Comparison of ENCODE assay signal across 9 cellular contexts in genomic region chr6:167968091-167968490, GRCh38. TPM values are rescaled to one million over a fixed set of nuclear protein-coding genes. Genes with fewer than 3 reads are reported as not detected.
DNase-seq lines count a peak whose midpoint lies in the region; ATAC-seq, FAIRE-seq and TF ChIP-seq lines count a peak whose summit lies in the region.
"Had no signal": no experiment of that assay in that cellular context is flagged by ENCODE, and none has a peak within 500 bp of the region (broad histone marks: within the 10 kb centered on the region; RNA-seq: fewer than 3 reads in every experiment).

No MANE protein-coding gene starts in this region.

- peak; percentile 87 for FAIRE-seq in H1 (lab: Jason Lieb, UNC)

- no peaks in the 10 kb centered on the region for H3K9me3 Mint-ChIP-seq in activated CD8-positive, alpha-beta memory T cell treated with anti-CD3 and anti-CD28 coated beads, Interleukin-2, amount 10 ng/mL, durations not matched to agents 7 days and 5 days (ENCODE audit: low read depth)

- H3K27me3 ChIP-seq in NT2/D1 (ENCODE audit: insufficient read depth, insufficient read length) (no peaks in the 10 kb centered on the region), H1 (replicated peaks in 1 of 4; ENCODE audit: control insufficient read depth in 3 of 4, extremely low read depth in 1 of 4, insufficient read depth in 3 of 4, low read length in 3 of 4) (no peaks in the 10 kb centered on the region)

- no peak overlapping the region for H3K4me3 ChIP-seq in NT2/D1 (ENCODE audit: insufficient read length, low read depth)
- H3K4me3 ChIP-seq in H1 (ENCODE audit: extremely low read depth in 1 of 4, insufficient read depth in 2 of 4, low read depth in 3 of 4, low read length in 4 of 4) = no peak overlapping the region
- H3K4me3 ChIP-seq: coronary artery had no signal

- no peaks in the 10 kb centered on the region for H3K23me2 ChIP-seq in H1 (ENCODE audit: low read depth, low read length)

- no peak overlapping the region for H3K4me3 Mint-ChIP-seq in activated CD8-positive, alpha-beta memory T cell treated with anti-CD3 and anti-CD28 coated beads, Interleukin-2, amount 10 ng/mL, durations not matched to agents 7 days and 5 days

- peak; percentile 64 for DNase-seq in activated CD8-positive, alpha-beta memory T cell treated with anti-CD3 and anti-CD28 coated beads, Interleukin-2, amount 50 U/mL, for 48 hours
- no peak for DNase-seq in activated CD8-positive, alpha-beta memory T cell treated with anti-CD3 and anti-CD28 coated beads, Interleukin-2, amount 10 ng/mL, durations not matched to agents 7 days and 5 days
- peak; percentile 36 for DNase-seq in NT2/D1 (ENCODE audit: low read depth, low spot score)
- DNase-seq in H1 (ENCODE audit: low read depth in 1 of 2, low spot score in 2 of 2) = peak; percentile 29 to 85
- DNase-seq in stimulated activated CD4-positive, alpha-beta T cell treated with anti-CD3 and anti-CD28 coated beads, Interleukin-4, amount 100 ng/mL, for 1 hour = peak; percentile 22

- H4K91ac ChIP-seq in H1 (replicated peaks; ENCODE audit: insufficient read length, low read length) = no peak overlapping the region

- H3K14ac ChIP-seq in H1 (ENCODE audit: insufficient read length) = no peak overlapping the region

- no peak for ATAC-seq in activated CD8-positive, alpha-beta memory T cell treated with anti-CD3 and anti-CD28 coated beads, Interleukin-2, amount 10 ng/mL, durations not matched to agents 7 days and 5 days
- ATAC-seq in HG03039 (IDR thresholded peaks at IDR 0.05; ENCODE audit: unreplicated experiment) (no peak), HG03097 (IDR thresholded peaks at IDR 0.05; ENCODE audit: low FRiP score, unreplicated experiment) (no peak), HG02938 (IDR thresholded peaks at IDR 0.05; ENCODE audit: unreplicated experiment) (no peak)

- TF ChIP-seq POLR2A in H1 (IDR thresholded peaks at IDR 0.05; ENCODE audit: control extremely low read depth in 1 of 2, low read depth in 2 of 2, low read length in 2 of 2) = no peak

- H2BK12ac ChIP-seq in H1 (ENCODE audit: low read depth, low read length) = no peak overlapping the region

- H3K56ac ChIP-seq in H1 (replicated peaks; ENCODE audit: insufficient read length, low read depth, low read length) = no peak overlapping the region

- no peak overlapping the region for H2BK5ac ChIP-seq in H1 (ENCODE audit: low read depth, low read length)

- H3K9me3 ChIP-seq in NT2/D1 (ENCODE audit: insufficient read depth, low read length) = no peaks in the 10 kb centered on the region
- H3K9me3 ChIP-seq in H1 (ENCODE audit: insufficient read depth in 2 of 2, low read depth in 1 of 2, low read length in 1 of 2) = no peaks in the 10 kb centered on the region

- no peak overlapping the region for H3K23ac ChIP-seq in H1 (ENCODE audit: insufficient read length)

- H2BK120ac ChIP-seq in H1 (replicated peaks; ENCODE audit: low read depth, low read length) = no peak overlapping the region

- no peak overlapping the region for H3K18ac ChIP-seq in H1 (ENCODE audit: extremely low read depth, low read length)

- TF ChIP-seq EP300 in H1 (IDR thresholded peaks at IDR 0.05; ENCODE audit: borderline replicate concordance in 1 of 2, low read depth in 2 of 2, low read length in 2 of 2) = no peak

- H4K5ac ChIP-seq in H1 (ENCODE audit: insufficient read length, low read depth, low read length) = no peak overlapping the region

- no peak overlapping the region for H2AK5ac ChIP-seq in H1 (ENCODE audit: low read depth, low read length)

- 67% methylated on average over 6 of the region's 6 CpGs; no CpG with 5 or more reads in 1 of the 2 experiments for WGBS in H1 (ENCODE audit: extremely low coverage in 1 of 2, insufficient coverage in 1 of 2, insufficient read length in 1 of 2, insufficient replicate concordance in 2 of 2, low coverage in 1 of 2, low lambda C conversion rate in 2 of 2, missing lambda C conversion rate in 1 of 2), 2 experiments

- H3K27me3 Mint-ChIP-seq in activated CD8-positive, alpha-beta memory T cell treated with anti-CD3 and anti-CD28 coated beads, Interleukin-2, amount 10 ng/mL, durations not matched to agents 7 days and 5 days = no peaks in the 10 kb centered on the region

- CTCF ChIA-PET in activated CD8-positive, alpha-beta memory T cell treated with anti-CD3 and anti-CD28 coated beads, Interleukin-2, amount 10 ng/mL, durations not matched to agents 7 days and 5 days (lab: Charles Lee) = interaction anchor here (1.0 to 1.3 kb wide), 2 partner anchors 11 to 14 kb away, joined by 3 read pairs; no protein-coding TSS in a partner anchor
- CTCF ChIA-PET in H1 (lab: Charles Lee; ENCODE audit: partially characterized antibody) = interaction anchor here (0.6 to 3.0 kb wide), 32 partner anchors 8 to 386 kb away, joined by 3 to 19 read pairs (median 5); no protein-coding TSS in a partner anchor

- H3K4ac ChIP-seq in H1 (replicated peaks; ENCODE audit: insufficient read length, low read depth, low read length) = no peak overlapping the region

- H3K36me3 ChIP-seq in NT2/D1 (ENCODE audit: insufficient read depth, insufficient read length, low read length) = peaks cover 49% of the 10 kb centered on the region
- peaks cover 4 to 59% (median 31%) of the 10 kb centered on the region in 4 experiments; a peak in 7 of 8 replicates for H3K36me3 ChIP-seq in H1 (ENCODE audit: control insufficient read depth in 2 of 4, insufficient read depth in 4 of 4, low read length in 3 of 4)

- H3K9ac ChIP-seq in NT2/D1 (ENCODE audit: insufficient read length, low read depth) = no peak overlapping the region
- H3K9ac ChIP-seq in H1 (replicated peaks in 1 of 4; ENCODE audit: extremely low read depth in 1 of 4, low read depth in 3 of 4, low read length in 3 of 4) = no peak overlapping the region

- TF ChIP-seq RAD21 in H1 (IDR thresholded peaks at IDR 0.05 in 1 of 2, conservative IDR thresholded peaks at IDR 0.05 in 1 of 2; ENCODE audit: low read depth in 2 of 2, low read length in 2 of 2) = peak; percentile 67 to 70

- no peak overlapping the region for H3K27ac Mint-ChIP-seq in activated CD8-positive, alpha-beta memory T cell treated with anti-CD3 and anti-CD28 coated beads, Interleukin-2, amount 10 ng/mL, durations not matched to agents 7 days and 5 days

- H2BK20ac ChIP-seq in H1 (ENCODE audit: low read length) = no peak overlapping the region

- H3K4me1 Mint-ChIP-seq in activated CD8-positive, alpha-beta memory T cell treated with anti-CD3 and anti-CD28 coated beads, Interleukin-2, amount 10 ng/mL, durations not matched to agents 7 days and 5 days = peaks cover 4% of the 10 kb centered on the region

- POLR2A ChIA-PET in H1 (lab: Charles Lee; ENCODE audit: partially characterized antibody) = interaction anchor here (1.5 kb wide), 1 partner anchor 16 kb away, joined by 5 read pairs; no protein-coding TSS in a partner anchor

- H3K79me1 ChIP-seq in H1 (ENCODE audit: low read depth, low read length) = no peaks in the 10 kb centered on the region

- no peak overlapping the region for H2BK15ac ChIP-seq in H1 (ENCODE audit: low read length)

- H3K27ac ChIP-seq in H1 (ENCODE audit: low read depth, low read length) = no peak overlapping the region
- H3K27ac ChIP-seq: coronary artery had no signal

- H4K8ac ChIP-seq in H1 (ENCODE audit: extremely low read depth, insufficient read depth, low read length) = no peak overlapping the region

- no peaks in the 10 kb centered on the region for H3K79me2 ChIP-seq in H1 (ENCODE audit: control insufficient read depth in 1 of 2, insufficient read depth in 2 of 2, low read length in 2 of 2)

- TF ChIP-seq CTCF in H1 (IDR thresholded peaks at IDR 0.05; ENCODE audit: control extremely low read depth in 1 of 3, insufficient read depth in 1 of 3, low read depth in 1 of 3, low read length in 3 of 3) = peak; percentile 81 to 86 (median 86)

- H3K4me2 ChIP-seq in H1 (ENCODE audit: insufficient read depth in 1 of 2, low read depth in 2 of 2, low read length in 2 of 2) = no peak overlapping the region

- peaks cover 2 to 8% of the 10 kb centered on the region in 2 experiments for H4K20me1 ChIP-seq in H1 (replicated peaks in 1 of 2; ENCODE audit: control insufficient read depth in 1 of 2, insufficient read depth in 2 of 2, low read length in 2 of 2)

- no peaks in the 10 kb centered on the region for H3K36me3 Mint-ChIP-seq in activated CD8-positive, alpha-beta memory T cell treated with anti-CD3 and anti-CD28 coated beads, Interleukin-2, amount 10 ng/mL, durations not matched to agents 7 days and 5 days

- H2AFZ ChIP-seq in H1 (ENCODE audit: low read length) = no peak overlapping the region

- H3K4me1 ChIP-seq in NT2/D1 (ENCODE audit: insufficient read depth, insufficient read length) = no peaks in the 10 kb centered on the region
- H3K4me1 ChIP-seq in H1 (replicated peaks in 1 of 4; ENCODE audit: control insufficient read depth in 3 of 4, insufficient read depth in 4 of 4, low read length in 3 of 4) = peaks cover 0 to 4% (median under 1%) of the 10 kb centered on the region in 4 experiments; a peak in 4 of 7 replicates

TF ChIP-seq in H1, 55 proteins besides CTCF, POLR2A, EP300 and RAD21:
- TF ChIP-seq GABPA (IDR thresholded peaks at IDR 0.05; ENCODE audit: borderline replicate concordance, insufficient read depth, low read length) (peak; percentile 25; the same call in 1 of the 2 replicates), HDAC6 (IDR thresholded peaks at IDR 0.05; ENCODE audit: low read depth, low read length) (no peak), E2F6 (IDR thresholded peaks at IDR 0.05) (no peak), SP2 (IDR thresholded peaks at IDR 0.05; ENCODE audit: low read length) (no peak)
TF ChIP-seq in H1: peak in this region for 1.

RNA-seq across cellular contexts. Expression of gene KIF25, which starts 29.4 kb away (rescaled TPM):
- not detected for total RNA-seq in activated CD8-positive, alpha-beta memory T cell treated with anti-CD3 and anti-CD28 coated beads, Interleukin-2, amount 10 ng/mL, durations not matched to agents 7 days and 5 days
- total RNA-seq in H1 (2021; fragmentation: NEBNext Ultra II Directional; extraction: Animal tissue kit (Norgen Biotek cat#: 25700)) = 2.0 and 2.3 TPM in 2 replicates
- polyA plus RNA-seq in H1 (2011; rRNA removed) = 1.5 and 2.5 TPM in 2 replicates
- 2.2 TPM for polyA plus RNA-seq in H1 (2011; cell fraction: cytosol; rRNA removed)
- 4.5 TPM for polyA plus RNA-seq in H1 (2011; cell fraction: nucleus; rRNA removed)
- 1.4 to 3.0 TPM (median 1.6 TPM) in 4 replicates for polyA plus RNA-seq in H1 (2012, experiment 1 of 2)
- polyA plus RNA-seq in H1 (2012, experiment 2 of 2) = 0.39 TPM
- 0.91 TPM for polyA plus RNA-seq in H1 (2013, experiment 1 of 2)
- 1.2 TPM for polyA plus RNA-seq in H1 (2013, experiment 2 of 2)
- polyA minus RNA-seq in H1 (2011; rRNA and poly(A)+ RNA removed) = 0.60 and 2.0 TPM in 2 replicates
- 1.0 TPM for polyA minus RNA-seq in H1 (2011; cell fraction: cytosol; rRNA and poly(A)+ RNA removed)
- polyA minus RNA-seq in H1 (2011; cell fraction: nucleus; rRNA and poly(A)+ RNA removed) = 1.1 TPM
